ENCODE assay signal across 9 cellular contexts in the genomic region with DNA sequence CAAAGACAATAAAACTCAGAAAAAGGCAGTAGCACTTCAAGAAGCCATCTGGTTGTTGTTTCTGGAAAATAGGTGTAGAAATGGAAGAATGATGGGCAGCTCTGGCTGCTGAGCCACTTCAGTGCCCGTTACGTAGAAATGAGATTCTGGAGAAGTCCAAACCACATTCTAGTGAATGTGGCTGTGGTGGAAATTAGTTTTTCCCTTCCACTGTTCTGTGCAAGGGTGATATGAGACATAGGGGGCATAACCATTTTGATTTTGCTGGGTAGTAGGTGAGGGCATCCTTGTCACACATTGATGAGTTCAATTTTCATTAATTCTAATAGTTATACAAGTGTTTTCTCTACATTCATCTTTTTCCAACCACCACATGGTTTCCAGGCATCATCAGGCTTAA.
"Had no signal": no experiment of that assay in that cellular context is flagged by ENCODE, and none has a peak within 500 bp of the region (broad histone marks: within the 10 kb centered on the region; RNA-seq: fewer than 3 reads in every experiment).

No MANE protein-coding gene starts in this region.

- H3K4me3 ChIP-seq: GM23338 had no signal

- ATAC-seq: GM23338, HepG2 had no signal

- DNase-seq: H9, HCEC 1CT, KBM-7 had no signal

- H3K27ac ChIP-seq: HL-60, KMS-11 had no signal

- H3K4me2 ChIP-seq: GM23338, KMS-11 had no signal

- FAIRE-seq: H1, H54, HepG2 had no signal

- H2AFZ ChIP-seq: GM23338 had no signal
